Comparison of ENCODE assay signal across 26 cellular contexts in the genomic region with DNA sequence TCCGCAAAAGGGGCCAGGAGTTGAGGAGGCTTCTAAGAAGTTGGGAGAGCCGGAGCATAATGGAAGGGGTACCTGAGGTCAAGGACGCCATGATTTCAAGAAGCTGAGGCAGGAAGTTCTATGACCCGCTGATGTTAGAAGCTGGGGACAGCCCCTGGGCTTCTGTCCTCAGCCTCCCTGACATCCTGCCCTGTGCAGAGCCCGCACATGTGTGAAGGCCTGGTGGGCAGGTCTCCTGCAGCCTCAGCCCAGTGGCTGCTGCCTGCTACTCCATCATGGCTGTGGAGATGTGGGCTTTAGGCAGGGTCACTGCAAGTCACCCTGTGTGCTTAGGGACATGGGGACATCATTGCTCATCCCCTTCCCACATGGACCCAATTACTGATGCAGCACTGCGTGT. TPM values are rescaled to one million over a fixed set of nuclear protein-coding genes. Genes with fewer than 3 reads are reported as not detected.
DNase-seq lines count a peak whose midpoint lies in the region; ATAC-seq, FAIRE-seq and TF ChIP-seq lines count a peak whose summit lies in the region.
"Had no signal": no experiment of that assay in that cellular context is flagged by ENCODE, and none has a peak within 500 bp of the region (broad histone marks: within the 10 kb centered on the region; RNA-seq: fewer than 3 reads in every experiment).

No MANE protein-coding gene starts in this region.

- no peaks in the 10 kb centered on the region for H3K9me3 Mint-ChIP-seq in activated CD8-positive, alpha-beta T cell treated with anti-CD3 and anti-CD28 coated beads for 36 hours
- no peaks in the 10 kb centered on the region for H3K9me3 Mint-ChIP-seq in activated CD8-positive, alpha-beta T cell treated with anti-CD3 and anti-CD28 coated beads, Interleukin-2, amount 10 ng/mL, durations not matched to agents 7 days and 5 days (ENCODE audit: insufficient read depth)
- H3K9me3 Mint-ChIP-seq: CD4-positive, alpha-beta memory T cell; CD4-positive, CD25-positive, alpha-beta regulatory T cell; CD8-positive, alpha-beta memory T cell had no signal

- CTCF ChIA-PET in activated CD8-positive, alpha-beta T cell treated with anti-CD3 and anti-CD28 coated beads for 36 hours (lab: Charles Lee): interaction anchor here (1.1 kb wide), 1 partner anchor 17 kb away, joined by 3 read pairs; no protein-coding TSS in a partner anchor
- CTCF ChIA-PET in activated CD8-positive, alpha-beta T cell treated with anti-CD3 and anti-CD28 coated beads, Interleukin-2, amount 10 ng/mL, durations not matched to agents 7 days and 5 days (lab: Charles Lee): no interaction called here

- peak overlapping the region; percentile 87 for H3K23ac ChIP-seq in neuronal stem cell (ENCODE audit: low read depth, low read length, poor library complexity)

- no peak overlapping the region for H4K8ac ChIP-seq in neuronal stem cell (ENCODE audit: low read depth, low read length)

- H2BK12ac ChIP-seq in neuronal stem cell (ENCODE audit: low read length): no peak overlapping the region

- no peak overlapping the region for H3K9ac ChIP-seq in neuronal stem cell (ENCODE audit: low read depth, low read length, poor library complexity)
- H3K9ac ChIP-seq: BLaER1 had no signal

- intact Hi-C loops in activated CD8-positive, alpha-beta T cell treated with anti-CD3 and anti-CD28 coated beads for 36 hours (cut with micrococcal nuclease): no loop called here

- ATAC-seq in activated CD8-positive, alpha-beta T cell treated with anti-CD3 and anti-CD28 coated beads for 36 hours: peak; percentile 42
- no peak for ATAC-seq in activated CD8-positive, alpha-beta T cell treated with anti-CD3 and anti-CD28 coated beads, Interleukin-2, amount 10 ng/mL, durations not matched to agents 7 days and 5 days
- ATAC-seq: GM12878 had no signal

- no peak overlapping the region for H3K27ac Mint-ChIP-seq in activated CD8-positive, alpha-beta T cell treated with anti-CD3 and anti-CD28 coated beads for 36 hours
- H3K27ac Mint-ChIP-seq in activated CD8-positive, alpha-beta T cell treated with anti-CD3 and anti-CD28 coated beads, Interleukin-2, amount 10 ng/mL, durations not matched to agents 7 days and 5 days: no peak overlapping the region
- H3K27ac Mint-ChIP-seq: CD14-positive monocyte; CD4-positive, alpha-beta memory T cell; CD4-positive, CD25-positive, alpha-beta regulatory T cell; CD8-positive, alpha-beta memory T cell had no signal

- peak overlapping the region; percentile 55 for H2BK5ac ChIP-seq in neuronal stem cell (ENCODE audit: low read length)

- H3K4me3 ChIP-seq in WERI-Rb-1 (ENCODE audit: low read depth, low read length) (no peak overlapping the region), neuronal stem cell (ENCODE audit: low read length in 2 of 2) (no peak overlapping the region)
- H3K4me3 ChIP-seq: BLaER1, GM12878 had no signal

- H3K14ac ChIP-seq in neuronal stem cell (ENCODE audit: low read length): peak overlapping the region; percentile 59

- no peak overlapping the region for H3K18ac ChIP-seq in neuronal stem cell (ENCODE audit: low read length)

- POLR2A ChIA-PET in activated CD8-positive, alpha-beta T cell treated with anti-CD3 and anti-CD28 coated beads for 36 hours (lab: Charles Lee): no interaction called here
- POLR2A ChIA-PET in activated CD8-positive, alpha-beta T cell treated with anti-CD3 and anti-CD28 coated beads, Interleukin-2, amount 10 ng/mL, durations not matched to agents 7 days and 5 days (lab: Charles Lee): no interaction called here

- H3K27ac ChIP-seq in WERI-Rb-1 (peak overlapping the region; percentile 76; the same call in 1 of the 2 replicates), neuronal stem cell (replicated peaks; ENCODE audit: low read length) (no peak overlapping the region)
- H3K27ac ChIP-seq: BLaER1 had no signal

- DNase-seq in activated CD8-positive, alpha-beta T cell treated with anti-CD3 and anti-CD28 coated beads for 36 hours: no peak
- DNase-seq in activated CD8-positive, alpha-beta T cell treated with anti-CD3 and anti-CD28 coated beads, Interleukin-2, amount 10 ng/mL, durations not matched to agents 7 days and 5 days: no peak
- DNase-seq in WERI-Rb-1 (no peak), neuronal stem cell (ENCODE audit: low spot score) (no peak), GM12891 (ENCODE audit: insufficient read length, low spot score) (no peak)
- no peak for DNase-seq in stimulated activated naive CD4-positive, alpha-beta T cell (lab: John Stamatoyannopoulos, UW)
- DNase-seq: 8988T; ACHN; BE2C; C1 segment of cervical spinal cord; CD4-positive, alpha-beta memory T cell; CD4-positive, CD25-positive, alpha-beta regulatory T cell; CD8-positive, alpha-beta memory T cell; COR-L47; DMS 273 treated with DMSO at 0.1 percent for 48 hours; DMS153; DMS53; DMS79; DND-41; EL; GDM1 had no signal

- no peak for TF ChIP-seq POLR2A in GM12891 (IDR thresholded peaks at IDR 0.05; ENCODE audit: low read depth, low read length)

- peak overlapping the region; percentile 22 for H2BK15ac ChIP-seq in neuronal stem cell (ENCODE audit: low read length)

- no peak overlapping the region for H2AFZ ChIP-seq in neuronal stem cell (ENCODE audit: low read length)

- H3K4ac ChIP-seq in neuronal stem cell (ENCODE audit: low read length): no peak overlapping the region

- H3K27me3 Mint-ChIP-seq in activated CD8-positive, alpha-beta T cell treated with anti-CD3 and anti-CD28 coated beads for 36 hours: no peaks in the 10 kb centered on the region
- peaks cover 3% of the 10 kb centered on the region for H3K27me3 Mint-ChIP-seq in activated CD8-positive, alpha-beta T cell treated with anti-CD3 and anti-CD28 coated beads, Interleukin-2, amount 10 ng/mL, durations not matched to agents 7 days and 5 days (ENCODE audit: low read depth)
- H3K27me3 Mint-ChIP-seq: CD4-positive, CD25-positive, alpha-beta regulatory T cell had no signal

- no CpG with 5 or more reads among the region's 6 CpGs for WGBS in neuronal stem cell (ENCODE audit: extremely low coverage in 2 of 2, insufficient read length in 2 of 2, insufficient replicate concordance in 1 of 2), 2 donors

- H3K79me1 ChIP-seq in neuronal stem cell (ENCODE audit: low read depth, low read length): peaks cover 2% of the 10 kb centered on the region

- no peak overlapping the region for H3K4me2 ChIP-seq in neuronal stem cell (ENCODE audit: insufficient read depth, low read length, poor library complexity, severe bottlenecking)
- H3K4me2 ChIP-seq: BLaER1 had no signal

- no peak overlapping the region for H2BK120ac ChIP-seq in neuronal stem cell (ENCODE audit: low read depth, low read length)

- no peaks in the 10 kb centered on the region for H3K27me3 ChIP-seq in WERI-Rb-1 (ENCODE audit: insufficient read depth, low read depth, severe bottlenecking)
- peaks cover 0 to 34% (median 2%) of the 10 kb centered on the region in 3 experiments for H3K27me3 ChIP-seq in neuronal stem cell (ENCODE audit: control insufficient read depth in 3 of 3, insufficient read depth in 3 of 3, low read depth in 1 of 3, low read length in 3 of 3)
- H3K27me3 ChIP-seq: BE2C, BLaER1 had no signal

- no peaks in the 10 kb centered on the region for H3K36me3 Mint-ChIP-seq in activated CD8-positive, alpha-beta T cell treated with anti-CD3 and anti-CD28 coated beads for 36 hours (ENCODE audit: low read depth)
- H3K36me3 Mint-ChIP-seq in activated CD8-positive, alpha-beta T cell treated with anti-CD3 and anti-CD28 coated beads, Interleukin-2, amount 10 ng/mL, durations not matched to agents 7 days and 5 days (ENCODE audit: low read depth): no peaks in the 10 kb centered on the region
- H3K36me3 Mint-ChIP-seq: CD14-positive monocyte; CD4-positive, alpha-beta memory T cell; CD4-positive, CD25-positive, alpha-beta regulatory T cell; CD8-positive, alpha-beta memory T cell had no signal

- H3K36me3 ChIP-seq in WERI-Rb-1: no peaks in the 10 kb centered on the region
- no peaks in the 10 kb centered on the region for H3K36me3 ChIP-seq in neuronal stem cell (replicated peaks in 1 of 2; ENCODE audit: control insufficient read depth in 2 of 2, insufficient read depth in 2 of 2, low read length in 2 of 2)
- H3K36me3 ChIP-seq: BE2C, BLaER1 had no signal

- peak overlapping the region; percentile 89 for H2AK5ac ChIP-seq in neuronal stem cell (ENCODE audit: low read depth, low read length)

- no peak overlapping the region for H3K4me3 Mint-ChIP-seq in activated CD8-positive, alpha-beta T cell treated with anti-CD3 and anti-CD28 coated beads for 36 hours
- H3K4me3 Mint-ChIP-seq in activated CD8-positive, alpha-beta T cell treated with anti-CD3 and anti-CD28 coated beads, Interleukin-2, amount 10 ng/mL, durations not matched to agents 7 days and 5 days: no peak overlapping the region
- H3K4me3 Mint-ChIP-seq: CD14-positive monocyte; CD4-positive, alpha-beta memory T cell; CD4-positive, CD25-positive, alpha-beta regulatory T cell; CD8-positive, alpha-beta memory T cell had no signal

- no peak overlapping the region for H4K91ac ChIP-seq in neuronal stem cell (ENCODE audit: low read depth, low read length, poor library complexity)

- H3K9me3 ChIP-seq in WERI-Rb-1 (ENCODE audit: severe bottlenecking): no peaks in the 10 kb centered on the region
- no peaks in the 10 kb centered on the region for H3K9me3 ChIP-seq in neuronal stem cell (replicated peaks in 1 of 2; ENCODE audit: control insufficient read depth in 2 of 2, insufficient read depth in 1 of 2, low read depth in 1 of 2, low read length in 2 of 2)
- H3K9me3 ChIP-seq: BE2C, BLaER1 had no signal

- H3K4me1 ChIP-seq in neuronal stem cell (ENCODE audit: control insufficient read depth in 2 of 2, insufficient read depth in 1 of 2, low read depth in 1 of 2, low read length in 2 of 2): peaks cover 0 to 10% of the 10 kb centered on the region in 2 donors

- no peaks in the 10 kb centered on the region for H3K4me1 Mint-ChIP-seq in activated CD8-positive, alpha-beta T cell treated with anti-CD3 and anti-CD28 coated beads for 36 hours (ENCODE audit: low read depth)
- H3K4me1 Mint-ChIP-seq in activated CD8-positive, alpha-beta T cell treated with anti-CD3 and anti-CD28 coated beads, Interleukin-2, amount 10 ng/mL, durations not matched to agents 7 days and 5 days (ENCODE audit: low read depth): no peaks in the 10 kb centered on the region
- H3K4me1 Mint-ChIP-seq: CD14-positive monocyte; CD4-positive, alpha-beta memory T cell; CD4-positive, CD25-positive, alpha-beta regulatory T cell; CD8-positive, alpha-beta memory T cell had no signal

- no peak for FAIRE-seq in GM12891 (lab: Jason Lieb, UNC)
- FAIRE-seq: A204.1, GM12878, GM19239 had no signal

- TF ChIP-seq CTCF in activated CD8-positive, alpha-beta T cell treated with anti-CD3 and anti-CD28 coated beads for 36 hours (IDR thresholded peaks at IDR 0.05): no peak
- TF ChIP-seq CTCF in WERI-Rb-1 (IDR thresholded peaks at IDR 0.05; ENCODE audit: low read depth, low read length): no peak

TF ChIP-seq in GM12891, 5 proteins besides CTCF, POLR2A, EP300 and RAD21 (continues in another document):
- TF ChIP-seq SPI1 (IDR thresholded peaks at IDR 0.05; ENCODE audit: low read depth, low read length): no peak
- TF ChIP-seq PAX5 (IDR thresholded peaks at IDR 0.05; ENCODE audit: insufficient read depth, low read length, severe bottlenecking): no peak

RNA-seq across cellular contexts. Expression of gene PCBD1, which starts 53.8 kb away (rescaled TPM):
- total RNA-seq in activated CD8-positive, alpha-beta T cell treated with anti-CD3 and anti-CD28 coated beads for 36 hours: 10 to 100 TPM; 40.0 to 41.5 TPM
- total RNA-seq in activated CD8-positive, alpha-beta T cell treated with anti-CD3 and anti-CD28 coated beads, Interleukin-2, amount 10 ng/mL, durations not matched to agents 7 days and 5 days: 10 to 100 TPM; 28.6 to 31.7 TPM
- 71.7 TPM for polyA plus RNA-seq in neuronal stem cell (2013, experiment 1 of 2)
- polyA plus RNA-seq in neuronal stem cell (2013, experiment 2 of 2): 72.0 TPM
- 33.6 TPM for polyA plus RNA-seq in GM12891 (2012; ENCODE audit: low read depth, missing spikeins)
